ENCODE assay signal across 14 cellular contexts in the genomic region with DNA sequence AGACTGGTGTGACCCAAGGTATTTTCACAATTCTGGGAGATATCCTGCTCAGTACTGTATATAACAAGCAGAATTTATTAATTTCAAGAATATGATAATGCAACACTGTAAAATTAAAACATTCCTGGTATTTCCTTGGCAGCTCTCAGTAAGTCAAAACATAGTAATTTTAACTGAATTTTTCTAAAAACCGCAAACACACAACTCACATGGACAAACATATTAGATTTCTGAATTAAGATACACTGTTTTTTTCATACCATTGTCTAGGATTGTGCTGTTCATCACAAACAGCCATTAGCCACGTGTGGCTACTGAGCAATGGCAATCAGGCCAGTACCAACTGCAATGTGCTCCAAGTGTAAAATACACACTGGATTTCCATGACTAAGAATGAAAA. TPM values are rescaled to one million over a fixed set of nuclear protein-coding genes. Genes with fewer than 3 reads are reported as not detected.
A peak's percentile ranks its signal among the peaks of the same experiment; 100 is the strongest.
DNase-seq lines count a peak whose midpoint lies in the region; ATAC-seq, FAIRE-seq and TF ChIP-seq lines count a peak whose summit lies in the region.
"Had no signal": no experiment of that assay in that cellular context is flagged by ENCODE, and none has a peak within 500 bp of the region (broad histone marks: within the 10 kb centered on the region; RNA-seq: fewer than 3 reads in every experiment).

No MANE protein-coding gene starts in this region.

- H3K27ac Mint-ChIP-seq in MCF 10A (ENCODE audit: low read depth, unreplicated experiment): no peak overlapping the region
- peak overlapping the region; percentile 87 to 92 for H3K27ac Mint-ChIP-seq in activated naive CD4-positive, alpha-beta T cell treated with anti-CD3 and anti-CD28 coated beads, Interleukin-2, amount 50 U/mL, for 72 hours

- ATAC-seq in activated naive CD4-positive, alpha-beta T cell treated with anti-CD3 and anti-CD28 coated beads, Interleukin-2, amount 50 U/mL, for 72 hours: no peak
- ATAC-seq in HepG2 (no peak), upper lobe of left lung (ENCODE audit: low FRiP score in 2 of 2) (no peak), Right ventricle myocardium superior (ENCODE audit: poor library complexity) (no peak), HG03565 (IDR thresholded peaks at IDR 0.05; ENCODE audit: unreplicated experiment) (no peak)
- ATAC-seq: left cardiac atrium had no signal

- H3K4me3 ChIP-seq in breast epithelium (no peak overlapping the region), HepG2 (replicated peaks in 1 of 3; ENCODE audit: insufficient read depth in 1 of 3, low read depth in 2 of 3, low read length in 3 of 3) (no peak overlapping the region), upper lobe of left lung (no peak overlapping the region)

- no peak for DNase-seq in breast epithelium (ENCODE audit: low spot score in 2 of 2)
- DNase-seq in MCF 10A (ENCODE audit: unreplicated experiment): no peak
- no peak for DNase-seq in activated naive CD4-positive, alpha-beta T cell treated with anti-CD3 and anti-CD28 coated beads, Interleukin-2, amount 50 U/mL, for 72 hours (ENCODE audit: low spot score in 2 of 2)
- DNase-seq in HepG2 (ENCODE audit: low spot score): no peak
- DNase-seq in upper lobe of left lung: no peak
- DNase-seq in epidermal melanocyte (ENCODE audit: insufficient read length, low spot score): no peak
- DNase-seq in Right ventricle myocardium superior: no peak
- DNase-seq: effector CD4-positive, alpha-beta T cell; left cardiac atrium; NCI-H1048; NCI-H510A; nucleus accumbens had no signal

- H2AFZ ChIP-seq in HepG2 (ENCODE audit: low read length): no peak overlapping the region

- intact Hi-C loops in breast epithelium (cut with DNase I; ENCODE audit: low total_unique reads): no loop called here
- intact Hi-C loops in MCF 10A (cut with micrococcal nuclease): no loop called here
- intact Hi-C loops in HepG2 (cut with micrococcal nuclease; ENCODE audit: unreplicated experiment): no loop called here
- intact Hi-C loops in Right ventricle myocardium superior (cut with DNase I): no loop called here

- H3K9me3 Mint-ChIP-seq in MCF 10A (ENCODE audit: unreplicated experiment): no peaks in the 10 kb centered on the region
- no peaks in the 10 kb centered on the region for H3K9me3 Mint-ChIP-seq in activated naive CD4-positive, alpha-beta T cell treated with anti-CD3 and anti-CD28 coated beads, Interleukin-2, amount 50 U/mL, for 72 hours

- no peak overlapping the region for H3K9ac ChIP-seq in HepG2 (ENCODE audit: insufficient read depth, low read depth, low read length)

- no peak for TF ChIP-seq RAD21 in HepG2 (CRISPR knock-in tag; IDR thresholded peaks at IDR 0.05)

- POLR2A ChIA-PET in MCF 10A (lab: Yijun Ruan, JAX): interaction anchor here (1.7 to 2.6 kb wide), 4 partner anchors 11 to 264 kb away, joined by 3 to 18 read pairs (median 8); a partner anchor contains a TSS
- POLR2A ChIA-PET in HepG2 (lab: Yijun Ruan, JAX): interaction anchor here (0.9 to 1.6 kb wide), 6 partner anchors 10 to 274 kb away, joined by 3 to 6 read pairs (median 4); no protein-coding TSS in a partner anchor

- BruUV-seq in MCF 10A (replicated peaks; lab: Mats Ljungman, UMichigan) (no TSS peak), HepG2 (replicated peaks; lab: Mats Ljungman, UMichigan) (no TSS peak)

- H3K4me2 ChIP-seq in HepG2 (ENCODE audit: low read depth, low read length): peak overlapping the region; percentile 48; the same call in 1 of the 2 replicates

- FAIRE-seq in HepG2 (lab: Jason Lieb, UNC): no peak

- H3K4me3 Mint-ChIP-seq in MCF 10A (ENCODE audit: unreplicated experiment): no peak overlapping the region

- H3K36me3 Mint-ChIP-seq in MCF 10A (ENCODE audit: insufficient read depth, unreplicated experiment): no peaks in the 10 kb centered on the region
- peaks cover 5 to 15% of the 10 kb centered on the region in 2 donors for H3K36me3 Mint-ChIP-seq in activated naive CD4-positive, alpha-beta T cell treated with anti-CD3 and anti-CD28 coated beads, Interleukin-2, amount 50 U/mL, for 72 hours

- CTCF ChIA-PET in MCF 10A (lab: Yijun Ruan, JAX): interaction anchor here (0.6 to 1.8 kb wide), 12 partner anchors 16 to 468 kb away, joined by 3 to 8 read pairs (median 3); no protein-coding TSS in a partner anchor
- CTCF ChIA-PET in HepG2 (lab: Yijun Ruan, JAX; ENCODE audit: low intra/inter-chr PET ratio, low total read pairs): no interaction called here

- peaks cover 93% of the 10 kb centered on the region for H3K79me2 ChIP-seq in HepG2 (ENCODE audit: insufficient read depth, low read length)

- H3K27me3 ChIP-seq in breast epithelium (no peaks in the 10 kb centered on the region), HepG2 (ENCODE audit: control insufficient read depth in 1 of 2, insufficient read depth in 2 of 2, low read length in 2 of 2) (no peaks in the 10 kb centered on the region), upper lobe of left lung (no peaks in the 10 kb centered on the region)

- TF ChIP-seq CTCF in breast epithelium (IDR thresholded peaks at IDR 0.05): no peak
- TF ChIP-seq CTCF in MCF 10A (IDR thresholded peaks at IDR 0.05; ENCODE audit: unreplicated experiment): no peak
- no peak for TF ChIP-seq CTCF in HepG2 (CRISPR knock-in tag; IDR thresholded peaks at IDR 0.05)
- no peak for TF ChIP-seq CTCF in upper lobe of left lung (IDR thresholded peaks at IDR 0.05)

- H3K9me3 ChIP-seq in breast epithelium (no peaks in the 10 kb centered on the region), HepG2 (ENCODE audit: low read length) (no peaks in the 10 kb centered on the region), upper lobe of left lung (no peaks in the 10 kb centered on the region)

- H3K36me3 ChIP-seq in breast epithelium: no peaks in the 10 kb centered on the region
- H3K36me3 ChIP-seq in HepG2 (replicated peaks in 1 of 2; ENCODE audit: control insufficient read depth in 1 of 2, insufficient read depth in 2 of 2, low read length in 2 of 2): peaks cover 1 to 10% of the 10 kb centered on the region in 2 experiments; a peak in 2 of 5 replicates
- H3K36me3 ChIP-seq in upper lobe of left lung: no peaks in the 10 kb centered on the region

- H3K27me3 Mint-ChIP-seq in MCF 10A (ENCODE audit: insufficient read depth, unreplicated experiment): no peaks in the 10 kb centered on the region

- 89% methylated on average over 2 of the region's 2 CpGs for WGBS in HepG2 (ENCODE audit: low lambda C conversion rate)
- WGBS in upper lobe of left lung, 2 donors: 83 to 84% methylated on average over 2 of the region's 2 CpGs

- H3K27ac ChIP-seq in breast epithelium (peak overlapping the region; percentile 5 to 22), HepG2 (ENCODE audit: extremely low read length, insufficient read depth, low read length) (peak overlapping the region; percentile 9), upper lobe of left lung (peak overlapping the region; percentile 20 to 88 (median 84))
- H3K27ac ChIP-seq: C4-2B had no signal

- in situ Hi-C loops in HepG2 (cut with HindIII; ENCODE audit: extremely low pct_ligation_motif_present, low pct_unique_long_range_greater_than_20kb): no loop called here

- H3K4me1 ChIP-seq in breast epithelium (peaks cover 5% of the 10 kb centered on the region in 2 donors), HepG2 (ENCODE audit: insufficient read depth, low read length) (peaks cover 100% of the 10 kb centered on the region), upper lobe of left lung (peaks cover 76 to 89% (median 78%) of the 10 kb centered on the region in 4 donors)

- peaks cover 90% of the 10 kb centered on the region for H4K20me1 ChIP-seq in HepG2 (ENCODE audit: insufficient read depth, low read length)

- TF ChIP-seq EP300 in HepG2 (IDR thresholded peaks at IDR 0.05; ENCODE audit: low read depth in 2 of 2, low read length in 2 of 2) (no peak), HepG2 (CRISPR knock-in tag; IDR thresholded peaks at IDR 0.05; ENCODE audit: borderline replicate concordance) (no peak), upper lobe of left lung (IDR thresholded peaks at IDR 0.05) (no peak)

- no peak for TF ChIP-seq POLR2A in breast epithelium (IDR thresholded peaks at IDR 0.05)
- TF ChIP-seq POLR2A in HepG2 (IDR thresholded peaks at IDR 0.05; ENCODE audit: insufficient read depth in 1 of 2, low read depth in 2 of 2, low read length in 2 of 2): no peak
- no peak for TF ChIP-seq POLR2A in upper lobe of left lung (IDR thresholded peaks at IDR 0.05)

- H3K4me1 Mint-ChIP-seq in MCF 10A (ENCODE audit: insufficient read depth, unreplicated experiment): peaks cover 41% of the 10 kb centered on the region

TF ChIP-seq in HepG2, 621 proteins besides CTCF, POLR2A, EP300 and RAD21 (continues in another document):
- TF ChIP-seq NFKBIZ (CRISPR knock-in tag; IDR thresholded peaks at IDR 0.05): no peak
- no peak for TF ChIP-seq ZFP37 (CRISPR knock-in tag; IDR thresholded peaks at IDR 0.05; ENCODE audit: borderline replicate concordance)

RNA-seq across cellular contexts. Expression of a gene that starts 29.6 kb away (rescaled TPM):
- total RNA-seq in breast epithelium: 10 to 100 TPM; 21.8 to 38.1 (median 29.2) TPM
- 13.1 and 15.9 TPM in 2 replicates for total RNA-seq in MCF 10A (2022)
- total RNA-seq in activated naive CD4-positive, alpha-beta T cell treated with anti-CD3 and anti-CD28 coated beads, Interleukin-2, amount 50 U/mL, for 72 hours: 100 to 1,000 TPM in 1 of 2 donors, 10 to 100 TPM in 1; 66.0 to 113 TPM
- total RNA-seq in HepG2 (2016; rRNA removed; fragmentation: Illumina TruSeq; extraction: Trizol): 46.0 and 59.5 TPM in 2 replicates
- 12.8 and 14.6 TPM in 2 replicates for total RNA-seq in HepG2 (2016; cell fraction: cytosol; rRNA removed; fragmentation: Illumina TruSeq; extraction: Trizol; ENCODE audit: low read depth)
- total RNA-seq in HepG2 (2016; cell fraction: insoluble cytoplasmic fraction; rRNA removed; fragmentation: Illumina TruSeq; extraction: Trizol): 44.4 and 54.4 TPM in 2 replicates
- total RNA-seq in HepG2 (2016; cell fraction: membrane; rRNA removed; fragmentation: Illumina TruSeq; extraction: Trizol): 20.5 and 21.5 TPM in 2 replicates
- total RNA-seq in HepG2 (2016; cell fraction: nucleus; rRNA removed; fragmentation: Illumina TruSeq; extraction: Trizol): 50.5 and 53.1 TPM in 2 replicates
- 110 and 119 TPM in 2 replicates for polyA plus RNA-seq in HepG2 (2011; rRNA removed)
- polyA plus RNA-seq in HepG2 (2011; cell fraction: cytosol; rRNA removed): 76.4 and 101 TPM in 2 replicates
- 114 and 124 TPM in 2 replicates for polyA plus RNA-seq in HepG2 (2011; cell fraction: nucleus; rRNA removed)
- polyA plus RNA-seq in HepG2 (2012): 53.5 and 68.4 TPM in 2 replicates
- polyA plus RNA-seq in HepG2 (2016; cell fraction: cytosol; fragmentation: Illumina TruSeq; extraction: Trizol; ENCODE audit: low read depth): 1.7 and 2.2 TPM in 2 replicates
- 32.7 and 38.7 TPM in 2 replicates for polyA plus RNA-seq in HepG2 (2016; cell fraction: insoluble cytoplasmic fraction; fragmentation: Illumina TruSeq; extraction: Trizol; ENCODE audit: low read depth)
- polyA plus RNA-seq in HepG2 (2016; cell fraction: membrane; fragmentation: Illumina TruSeq; extraction: Trizol; ENCODE audit: low read depth): 5.6 and 6.6 TPM in 2 replicates
- polyA plus RNA-seq in HepG2 (2016; cell fraction: nucleus; fragmentation: Illumina TruSeq; extraction: Trizol; ENCODE audit: insufficient read depth, low read depth): 51.6 and 53.6 TPM in 2 replicates
- 31.2 and 149 TPM in 2 replicates for polyA minus RNA-seq in HepG2 (2011; rRNA and poly(A)+ RNA removed; ENCODE audit: low replicate concordance)
- 95.1 and 103 TPM in 2 replicates for polyA minus RNA-seq in HepG2 (2011; cell fraction: cytosol; rRNA and poly(A)+ RNA removed)
- polyA minus RNA-seq in HepG2 (2011; cell fraction: nucleus; rRNA and poly(A)+ RNA removed): 171 and 204 TPM in 2 replicates
- total RNA-seq in upper lobe of left lung: 100 to 1,000 TPM in 1 of 6 donors, 10 to 100 TPM in 5; 37.7 to 105 (median 57.3) TPM
- 10.4 TPM for total RNA-seq in Right ventricle myocardium superior

Comparison
In these comparisons a context has a peak if more than half of its experiments do, and no peak if none do; other contexts are left out.
1. H3K27ac ChIP-seq: peak in every context shown above with its lines; median percentile 84 in upper lobe of left lung; 14 in breast epithelium; 9 in HepG2.